Comparison of ENCODE assay signal across 1 cellular context in genomic region chr7:38102486-38102885, GRCh38.
TF ChIP-seq lines count a peak whose summit lies in the region.

No MANE protein-coding gene starts in this region.

TF ChIP-seq in K562, 482 proteins besides CTCF, POLR2A, EP300 and RAD21 (continued from another document):
- TF ChIP-seq E2F6 (IDR thresholded peaks at IDR 0.05; ENCODE audit: borderline replicate concordance in 1 of 2, extremely low read depth in 1 of 2, insufficient read depth in 1 of 2, insufficient read length in 1 of 2, low read depth in 1 of 2, low read length in 1 of 2, poor library complexity in 1 of 2, severe bottlenecking in 1 of 2) = no peak
- no peak for TF ChIP-seq HNRNPL (IDR thresholded peaks at IDR 0.05; ENCODE audit: low read depth, low read length)
- TF ChIP-seq ZBTB17 (CRISPR knock-in tag; IDR thresholded peaks at IDR 0.05) = no peak
- no peak for TF ChIP-seq ZNF780A (CRISPR knock-in tag; IDR thresholded peaks at IDR 0.05)
- no peak for TF ChIP-seq TEAD2 (tag; IDR thresholded peaks at IDR 0.05)
- no peak for TF ChIP-seq THRB (CRISPR knock-in tag; conservative IDR thresholded peaks at IDR 0.05)
- no peak for TF ChIP-seq ZNF668 (CRISPR knock-in tag; IDR thresholded peaks at IDR 0.05)
- no peak for TF ChIP-seq ZNF77 (CRISPR knock-in tag; IDR thresholded peaks at IDR 0.05)
- TF ChIP-seq DACH1 (IDR thresholded peaks at IDR 0.05; ENCODE audit: partially characterized antibody) = no peak
- no peak for TF ChIP-seq CBX3 (IDR thresholded peaks at IDR 0.05; ENCODE audit: borderline replicate concordance in 1 of 2, low read length in 2 of 2)
TF ChIP-seq in K562: peak in this region for 0.
